ENCODE assay signal across 12 cellular contexts in the genomic region with DNA sequence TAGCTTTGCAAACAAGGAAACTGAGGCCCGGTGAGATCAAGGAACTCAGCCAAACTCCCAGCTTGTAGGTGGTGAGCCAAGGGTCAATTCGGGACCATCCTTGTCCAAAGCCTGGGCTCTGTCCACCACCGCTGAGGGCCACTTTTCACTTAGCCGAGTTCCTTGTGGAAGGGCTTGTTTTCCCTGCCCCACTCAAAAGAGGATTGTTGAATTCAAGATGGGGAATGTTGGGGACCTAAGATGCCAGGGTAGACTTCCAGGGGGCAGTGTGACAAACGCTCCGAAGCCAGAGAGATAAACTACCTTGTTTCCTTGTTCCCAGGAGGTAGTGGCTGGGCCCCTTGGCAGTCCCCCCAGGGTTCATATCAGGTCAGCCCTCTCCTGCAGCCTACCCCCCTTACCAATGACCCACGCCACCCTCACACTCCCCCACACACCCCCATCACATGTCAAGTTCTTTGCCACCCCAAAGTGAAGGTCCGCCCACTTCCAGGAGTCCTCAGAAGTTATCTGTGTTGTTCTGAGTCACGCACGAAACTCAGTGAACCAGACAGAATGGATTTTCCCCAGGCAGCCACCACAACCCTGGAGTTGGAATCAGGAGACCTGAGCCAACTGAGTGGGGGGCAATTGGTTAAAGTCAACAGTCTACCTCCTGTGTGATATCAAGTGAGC. TPM values are rescaled to one million over a fixed set of nuclear protein-coding genes. Genes with fewer than 3 reads are reported as not detected.
DNase-seq lines count a peak whose midpoint lies in the region; ATAC-seq and TF ChIP-seq lines count a peak whose summit lies in the region.
"Had no signal": no experiment of that assay in that cellular context is flagged by ENCODE, and none has a peak within 500 bp of the region (broad histone marks: within the 10 kb centered on the region; RNA-seq: fewer than 3 reads in every experiment).

No MANE protein-coding gene starts in this region.

- no peak for TF ChIP-seq RAD21 in HCT116 (IDR thresholded peaks at IDR 0.05; ENCODE audit: low read depth)

- H3K27me3 ChIP-seq in HCT116 (ENCODE audit: insufficient read depth, low read length) (peaks cover 6% of the 10 kb centered on the region; the same call in 1 of the 2 replicates), body of pancreas (no peaks in the 10 kb centered on the region), layer of hippocampus (ENCODE audit: control insufficient read depth, insufficient read depth, low read length) (no peaks in the 10 kb centered on the region), subcutaneous abdominal adipose tissue (ENCODE audit: control insufficient read depth in 5 of 5, insufficient read depth in 4 of 5, low read length in 5 of 5) (no peaks in the 10 kb centered on the region)

- H3K79me2 ChIP-seq in HCT116 (ENCODE audit: insufficient read depth, low read length): no peaks in the 10 kb centered on the region

- no peaks in the 10 kb centered on the region for H4K20me1 ChIP-seq in HCT116 (ENCODE audit: insufficient read depth)

- TF ChIP-seq CTCF in HCT116 (IDR thresholded peaks at IDR 0.05 in 2 of 3, conservative IDR thresholded peaks at IDR 0.05 in 1 of 3; ENCODE audit: borderline replicate concordance in 1 of 3, insufficient read depth in 1 of 3, low read depth in 2 of 3, low read length in 2 of 3) (no peak), body of pancreas (IDR thresholded peaks at IDR 0.05) (no peak)

- no peaks in the 10 kb centered on the region for H3K9me2 ChIP-seq in HCT116 (ENCODE audit: insufficient read depth)

- no peak overlapping the region for H3K4me3 ChIP-seq in HCT116 (replicated peaks in 1 of 2; ENCODE audit: low read depth in 1 of 2, low read length in 2 of 2)
- H3K4me3 ChIP-seq in body of pancreas: no peak overlapping the region
- peak overlapping the region in 1 of 5 donors; percentile 16 for H3K4me3 ChIP-seq in subcutaneous abdominal adipose tissue (ENCODE audit: low read depth in 1 of 5, low read length in 5 of 5)

- CTCF ChIA-PET in HCT116 (lab: Charles Lee): interaction anchor here (1.4 to 2.4 kb wide), 3 partner anchors 7 to 15 kb away, joined by 6 to 7 read pairs (median 7); no protein-coding TSS in a partner anchor

- H3K27ac ChIP-seq in HCT116 (ENCODE audit: low read depth, low read length) (no peak overlapping the region), body of pancreas (peak overlapping the region; percentile 16 to 91 (median 54)), layer of hippocampus (ENCODE audit: low read depth, low read length) (peak overlapping the region; percentile 99), subcutaneous abdominal adipose tissue (ENCODE audit: low read depth, low read length) (peak overlapping the region; percentile 87)

- H3K4me2 ChIP-seq in HCT116 (ENCODE audit: low read length): peak overlapping the region; percentile 63; the same call in 1 of the 2 replicates

- intact Hi-C loops in HCT116 (cut with micrococcal nuclease) (no loop called here), body of pancreas (cut with DNase I) (no loop called here)

- WGBS in body of pancreas, 2 donors: 38 to 47% methylated on average over 9 to 10 of the region's 10 CpGs

- H3K9ac ChIP-seq in HCT116 (ENCODE audit: low read length) (no peak overlapping the region), subcutaneous abdominal adipose tissue (ENCODE audit: low read length in 5 of 5) (no peak overlapping the region)

- DNase-seq in HCT116 (ENCODE audit: low read depth, low spot score) (no peak), body of pancreas (peak in 2 of 4 donors; percentile 44 to 61), activated gamma-delta T cell (lab: John Stamatoyannopoulos, UW) (no peak), Ammon's horn (ENCODE audit: low spot score) (no peak), HuH-7.5 (ENCODE audit: low spot score) (no peak), NAMALWA (ENCODE audit: low spot score) (no peak)
- DNase-seq: cerebellar nuclear complex, GDM1, NCI-H1105, OCI-M1 had no signal

- H3K9me3 ChIP-seq in HCT116 (ENCODE audit: control insufficient read depth in 1 of 2, insufficient read depth in 1 of 2, low read depth in 1 of 2, low read length in 2 of 2) (no peaks in the 10 kb centered on the region), body of pancreas (no peaks in the 10 kb centered on the region), subcutaneous abdominal adipose tissue (ENCODE audit: control insufficient read depth in 5 of 5, low read length in 5 of 5) (no peaks in the 10 kb centered on the region)

- no peak overlapping the region for H2AFZ ChIP-seq in HCT116 (ENCODE audit: low read depth, low read length, poor library complexity, severe bottlenecking)

- H3K36me3 ChIP-seq in HCT116 (ENCODE audit: control insufficient read depth in 1 of 2, insufficient read depth in 2 of 2, low read length in 2 of 2): no peaks in the 10 kb centered on the region
- H3K36me3 ChIP-seq in body of pancreas (replicated peaks in 1 of 2; ENCODE audit: insufficient read depth in 1 of 2, low read depth in 2 of 2): no peaks in the 10 kb centered on the region
- H3K36me3 ChIP-seq in subcutaneous abdominal adipose tissue (ENCODE audit: control insufficient read depth in 5 of 5, insufficient read depth in 5 of 5, low read length in 5 of 5): no peaks in the 10 kb centered on the region

- TF ChIP-seq POLR2A in HCT116 (IDR thresholded peaks at IDR 0.05; ENCODE audit: borderline replicate concordance, extremely low read depth, insufficient read depth, insufficient read length): no peak
- TF ChIP-seq POLR2A in body of pancreas (IDR thresholded peaks at IDR 0.05): no peak

- H3K4me1 ChIP-seq in HCT116 (ENCODE audit: control insufficient read depth in 1 of 2, insufficient read depth in 2 of 2, low read length in 2 of 2): peaks cover 33 to 36% of the 10 kb centered on the region in 2 experiments
- H3K4me1 ChIP-seq in body of pancreas: peaks cover 43% of the 10 kb centered on the region
- peaks cover 46 to 79% (median 76%) of the 10 kb centered on the region in 5 donors for H3K4me1 ChIP-seq in subcutaneous abdominal adipose tissue (ENCODE audit: control insufficient read depth in 5 of 5, insufficient read depth in 5 of 5, low read length in 5 of 5)

- RAD21 ChIA-PET in HCT116 (lab: Charles Lee; ENCODE audit: low non-redundant PET in 1 of 2, low total read pairs in 2 of 2, uncharacterized antibody in 2 of 2, unreplicated experiment in 2 of 2): no interaction called here

- POLR2A ChIA-PET in HCT116 (lab: Charles Lee): interaction anchor here (1.3 kb wide), 1 partner anchor 362 kb away, joined by 3 read pairs; the partner anchor contains the start of genes POLR1A and PTCD3

- BruUV-seq in HCT116 (replicated peaks; lab: Mats Ljungman, UMichigan): no TSS peak

- ATAC-seq in HCT116 (no peak), body of pancreas (peak; percentile 1)

TF ChIP-seq in HCT116, 20 proteins besides CTCF, POLR2A, EP300 and RAD21:
- TF ChIP-seq, protein P1, sequence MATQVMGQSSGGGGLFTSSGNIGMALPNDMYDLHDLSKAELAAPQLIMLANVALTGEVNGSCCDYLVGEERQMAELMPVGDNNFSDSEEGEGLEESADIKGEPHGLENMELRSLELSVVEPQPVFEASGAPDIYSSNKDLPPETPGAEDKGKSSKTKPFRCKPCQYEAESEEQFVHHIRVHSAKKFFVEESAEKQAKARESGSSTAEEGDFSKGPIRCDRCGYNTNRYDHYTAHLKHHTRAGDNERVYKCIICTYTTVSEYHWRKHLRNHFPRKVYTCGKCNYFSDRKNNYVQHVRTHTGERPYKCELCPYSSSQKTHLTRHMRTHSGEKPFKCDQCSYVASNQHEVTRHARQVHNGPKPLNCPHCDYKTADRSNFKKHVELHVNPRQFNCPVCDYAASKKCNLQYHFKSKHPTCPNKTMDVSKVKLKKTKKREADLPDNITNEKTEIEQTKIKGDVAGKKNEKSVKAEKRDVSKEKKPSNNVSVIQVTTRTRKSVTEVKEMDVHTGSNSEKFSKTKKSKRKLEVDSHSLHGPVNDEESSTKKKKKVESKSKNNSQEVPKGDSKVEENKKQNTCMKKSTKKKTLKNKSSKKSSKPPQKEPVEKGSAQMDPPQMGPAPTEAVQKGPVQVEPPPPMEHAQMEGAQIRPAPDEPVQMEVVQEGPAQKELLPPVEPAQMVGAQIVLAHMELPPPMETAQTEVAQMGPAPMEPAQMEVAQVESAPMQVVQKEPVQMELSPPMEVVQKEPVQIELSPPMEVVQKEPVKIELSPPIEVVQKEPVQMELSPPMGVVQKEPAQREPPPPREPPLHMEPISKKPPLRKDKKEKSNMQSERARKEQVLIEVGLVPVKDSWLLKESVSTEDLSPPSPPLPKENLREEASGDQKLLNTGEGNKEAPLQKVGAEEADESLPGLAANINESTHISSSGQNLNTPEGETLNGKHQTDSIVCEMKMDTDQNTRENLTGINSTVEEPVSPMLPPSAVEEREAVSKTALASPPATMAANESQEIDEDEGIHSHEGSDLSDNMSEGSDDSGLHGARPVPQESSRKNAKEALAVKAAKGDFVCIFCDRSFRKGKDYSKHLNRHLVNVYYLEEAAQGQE (IDR thresholded peaks at IDR 0.05; ENCODE audit: low read depth): no peak
- TF ChIP-seq TCF7L2 (IDR thresholded peaks at IDR 0.05; ENCODE audit: borderline replicate concordance, extremely low read depth, insufficient read depth, insufficient read length): no peak
- TF ChIP-seq, protein P2, sequence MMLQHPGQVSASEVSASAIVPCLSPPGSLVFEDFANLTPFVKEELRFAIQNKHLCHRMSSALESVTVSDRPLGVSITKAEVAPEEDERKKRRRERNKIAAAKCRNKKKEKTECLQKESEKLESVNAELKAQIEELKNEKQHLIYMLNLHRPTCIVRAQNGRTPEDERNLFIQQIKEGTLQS (IDR thresholded peaks at IDR 0.05): no peak
- TF ChIP-seq ZNF274 (IDR thresholded peaks at IDR 0.05; ENCODE audit: low read depth, low read length): no peak

RNA-seq across cellular contexts. Expression of gene ATOH8, which starts 10.3 kb away (rescaled TPM):
- 0.74 TPM for total RNA-seq in HCT116 (2021; ENCODE audit: unreplicated experiment)
- polyA plus RNA-seq in HCT116 (2012): 0.21 and 0.30 TPM in 2 replicates
- 10 to 100 TPM; 12.9 to 14.5 TPM for total RNA-seq in body of pancreas

RNA-seq across cellular contexts. Expression of gene GNLY, which starts 49.3 kb away (rescaled TPM):
- total RNA-seq in HCT116 (2021; ENCODE audit: unreplicated experiment) (0.74 TPM), body of pancreas (1 to 10 TPM in 1 of 2 donors, not detected in 1; 5.6 TPM)
- polyA plus RNA-seq in HCT116 (2012): 0.09 and 0.17 TPM in 2 replicates
